16 cellular contexts compared by ENCODE assay signal in the genomic region with DNA sequence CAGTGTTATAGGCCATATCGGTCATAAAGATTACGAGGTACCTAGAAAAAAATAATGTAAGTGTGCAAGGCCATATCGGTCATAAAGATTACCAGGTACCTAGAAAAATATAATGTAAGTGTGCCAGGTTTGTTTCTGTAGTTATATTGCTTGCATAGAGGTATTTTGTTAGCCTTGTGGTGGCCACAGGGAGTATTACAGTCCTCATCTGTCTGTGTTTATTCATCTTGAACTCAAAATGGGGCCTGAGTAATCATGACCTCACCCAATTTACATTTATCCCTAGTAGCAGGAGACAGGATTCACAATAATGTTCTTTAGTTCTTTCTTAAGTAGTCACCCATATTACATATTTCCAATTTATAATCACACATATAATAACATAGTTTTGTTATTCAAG.
DNase-seq lines count a peak whose midpoint lies in the region; ATAC-seq, FAIRE-seq and TF ChIP-seq lines count a peak whose summit lies in the region.
"Had no signal": no experiment of that assay in that cellular context is flagged by ENCODE, and none has a peak within 500 bp of the region (broad histone marks: within the 10 kb centered on the region; RNA-seq: fewer than 3 reads in every experiment).

No MANE protein-coding gene starts in this region.

- no peak overlapping the region for H3K27ac Mint-ChIP-seq in activated T-cell treated with anti-CD3 and anti-CD28 coated beads, Interleukin-2, amount 50 U/mL, for 24 hours
- H3K27ac Mint-ChIP-seq: natural killer cell had no signal

- CTCF ChIA-PET in HepG2 (lab: Yijun Ruan, JAX; ENCODE audit: low intra/inter-chr PET ratio, low total read pairs) = interaction anchor here (1.2 kb wide), 1 partner anchor 184 kb away, joined by 4 read pairs; no protein-coding TSS in a partner anchor

- TF ChIP-seq CTCF in NB4 (IDR thresholded peaks at IDR 0.05; ENCODE audit: low read depth, low read length) = no peak
- TF ChIP-seq CTCF in choroid plexus epithelial cell (conservative IDR thresholded peaks at IDR 0.05; ENCODE audit: low read depth, low read length) = no peak
- no peak for TF ChIP-seq CTCF in osteoblast (IDR thresholded peaks at IDR 0.05; ENCODE audit: extremely low read depth, low read depth, low read length)
- TF ChIP-seq CTCF in HepG2 (CRISPR knock-in tag; IDR thresholded peaks at IDR 0.05) = no peak

- no peak overlapping the region for H3K9ac ChIP-seq in HepG2 (ENCODE audit: insufficient read depth, low read depth, low read length)

- H3K4me3 Mint-ChIP-seq in activated T-cell treated with anti-CD3 and anti-CD28 coated beads, Interleukin-2, amount 50 U/mL, for 4 hours = no peak overlapping the region
- H3K4me3 Mint-ChIP-seq in activated T-cell treated with anti-CD3 and anti-CD28 coated beads, Interleukin-2, amount 50 U/mL, for 24 hours = no peak overlapping the region
- H3K4me3 Mint-ChIP-seq: CD8-positive, alpha-beta memory T cell; natural killer cell had no signal

- TF ChIP-seq POLR2A in NB4 (IDR thresholded peaks at IDR 0.05; ENCODE audit: extremely low read depth, insufficient read length) (no peak), HepG2 (IDR thresholded peaks at IDR 0.05; ENCODE audit: insufficient read depth in 1 of 2, low read depth in 2 of 2, low read length in 2 of 2) (no peak)

- H3K36me3 Mint-ChIP-seq in activated T-cell treated with anti-CD3 and anti-CD28 coated beads, Interleukin-2, amount 50 U/mL, for 4 hours (ENCODE audit: insufficient read depth) = peaks cover 2% of the 10 kb centered on the region
- no peaks in the 10 kb centered on the region for H3K36me3 Mint-ChIP-seq in activated T-cell treated with anti-CD3 and anti-CD28 coated beads, Interleukin-2, amount 50 U/mL, for 24 hours (ENCODE audit: low read depth)
- H3K36me3 Mint-ChIP-seq: CD8-positive, alpha-beta memory T cell; natural killer cell had no signal

- TF ChIP-seq EP300 in HepG2 (IDR thresholded peaks at IDR 0.05; ENCODE audit: low read depth in 2 of 2, low read length in 2 of 2) (no peak), HepG2 (CRISPR knock-in tag; IDR thresholded peaks at IDR 0.05; ENCODE audit: borderline replicate concordance) (no peak)

- intact Hi-C loops in HepG2 (cut with micrococcal nuclease; ENCODE audit: unreplicated experiment) = no loop called here

- H4K20me1 ChIP-seq in osteoblast (ENCODE audit: insufficient read depth, low read length) (no peaks in the 10 kb centered on the region), HepG2 (ENCODE audit: insufficient read depth, low read length) (no peaks in the 10 kb centered on the region)

- WGBS in HepG2 (ENCODE audit: low lambda C conversion rate) = 0% methylated on average over 3 of the region's 3 CpGs

- peaks cover 7% of the 10 kb centered on the region for H3K4me1 ChIP-seq in osteoblast (ENCODE audit: insufficient read depth, low read length)
- no peaks in the 10 kb centered on the region for H3K4me1 ChIP-seq in HepG2 (ENCODE audit: insufficient read depth, low read length)

- FAIRE-seq in HepG2 (lab: Jason Lieb, UNC) = no peak
- FAIRE-seq: endometrium, H1, HTR-8/SVneo had no signal

- no peak for TF ChIP-seq RAD21 in HepG2 (CRISPR knock-in tag; IDR thresholded peaks at IDR 0.05)

- no TSS peak for BruUV-seq in HepG2 (replicated peaks; lab: Mats Ljungman, UMichigan)

- H3K4me2 ChIP-seq in osteoblast (ENCODE audit: insufficient read depth, low read length) (peak overlapping the region; percentile 13), HepG2 (ENCODE audit: low read depth, low read length) (no peak overlapping the region)

- no peaks in the 10 kb centered on the region for H3K27me3 Mint-ChIP-seq in activated T-cell treated with anti-CD3 and anti-CD28 coated beads, Interleukin-2, amount 50 U/mL, for 4 hours (ENCODE audit: low read depth)
- H3K27me3 Mint-ChIP-seq in activated T-cell treated with anti-CD3 and anti-CD28 coated beads, Interleukin-2, amount 50 U/mL, for 24 hours = peaks cover 10% of the 10 kb centered on the region

- no peaks in the 10 kb centered on the region for H3K9me3 Mint-ChIP-seq in activated T-cell treated with anti-CD3 and anti-CD28 coated beads, Interleukin-2, amount 50 U/mL, for 4 hours
- peaks cover 4% of the 10 kb centered on the region for H3K9me3 Mint-ChIP-seq in activated T-cell treated with anti-CD3 and anti-CD28 coated beads, Interleukin-2, amount 50 U/mL, for 24 hours

- POLR2A ChIA-PET in HepG2 (lab: Yijun Ruan, JAX) = no interaction called here

- no peaks in the 10 kb centered on the region for H3K79me2 ChIP-seq in osteoblast (ENCODE audit: insufficient read depth, low read length)
- no peaks in the 10 kb centered on the region for H3K79me2 ChIP-seq in HepG2 (ENCODE audit: insufficient read depth, low read length)

- H3K4me3 ChIP-seq in NB4 (ENCODE audit: low read depth, low read length) (no peak overlapping the region), choroid plexus epithelial cell (ENCODE audit: low read depth, low read length) (no peak overlapping the region), osteoblast (ENCODE audit: insufficient read depth, low read length) (no peak overlapping the region), HepG2 (replicated peaks in 1 of 3; ENCODE audit: insufficient read depth in 1 of 3, low read depth in 2 of 3, low read length in 3 of 3) (no peak overlapping the region)
- H3K4me3 ChIP-seq: lung had no signal

- no peak for DNase-seq in activated T-cell treated with anti-CD3 and anti-CD28 coated beads, Interleukin-2, amount 50 U/mL, for 4 hours
- DNase-seq in activated T-cell treated with anti-CD3 and anti-CD28 coated beads, Interleukin-2, amount 50 U/mL, for 24 hours = no peak
- peak; percentile 1 for DNase-seq in NB4 (ENCODE audit: low read depth)
- peak; percentile 2 for DNase-seq in choroid plexus epithelial cell (ENCODE audit: low read depth)
- no peak for DNase-seq in osteoblast (ENCODE audit: insufficient read length, low spot score, missing footprints)
- DNase-seq in NCI-H2081 (lab: John Stamatoyannopoulos, UW) = no peak
- DNase-seq in HepG2 (ENCODE audit: low spot score) = no peak
- DNase-seq in caudate nucleus (lab: John Stamatoyannopoulos, UW) = no peak
- DNase-seq: amniotic stem cell, natural killer cell, NCI-H187 treated with DMSO at 0.1 percent for 48 hours had no signal

- no peaks in the 10 kb centered on the region for H3K36me3 ChIP-seq in osteoblast (ENCODE audit: insufficient read depth, low read length)
- no peaks in the 10 kb centered on the region for H3K36me3 ChIP-seq in HepG2 (replicated peaks in 1 of 2; ENCODE audit: control insufficient read depth in 1 of 2, insufficient read depth in 2 of 2, low read length in 2 of 2)

- H3K9me3 ChIP-seq in osteoblast (ENCODE audit: low read depth, low read length) = no peaks in the 10 kb centered on the region
- H3K9me3 ChIP-seq in HepG2 (ENCODE audit: low read length) = no peaks in the 10 kb centered on the region

- H2AFZ ChIP-seq in osteoblast (ENCODE audit: low read length) (no peak overlapping the region), HepG2 (ENCODE audit: low read length) (no peak overlapping the region)

- in situ Hi-C loops in HepG2 (cut with HindIII; ENCODE audit: extremely low pct_ligation_motif_present, low pct_unique_long_range_greater_than_20kb) = no loop called here

- peak; percentile 64 to 67 for ATAC-seq in activated T-cell treated with anti-CD3 and anti-CD28 coated beads, Interleukin-2, amount 50 U/mL, for 4 hours
- no peak for ATAC-seq in HepG2

- peak overlapping the region; percentile 36 for H3K27ac ChIP-seq in osteoblast (ENCODE audit: low read depth, low read length)
- no peak overlapping the region for H3K27ac ChIP-seq in HepG2 (ENCODE audit: extremely low read length, insufficient read depth, low read length)
- no peak overlapping the region for H3K27ac ChIP-seq in caudate nucleus (ENCODE audit: low read depth, low read length)

- H3K4me1 Mint-ChIP-seq in activated T-cell treated with anti-CD3 and anti-CD28 coated beads, Interleukin-2, amount 50 U/mL, for 4 hours (ENCODE audit: low read depth) = peaks cover 36% of the 10 kb centered on the region
- H3K4me1 Mint-ChIP-seq in activated T-cell treated with anti-CD3 and anti-CD28 coated beads, Interleukin-2, amount 50 U/mL, for 24 hours (ENCODE audit: low read depth) = peaks cover 45% of the 10 kb centered on the region

- H3K27me3 ChIP-seq in osteoblast (ENCODE audit: insufficient read depth, low read length) = no peaks in the 10 kb centered on the region
- H3K27me3 ChIP-seq in HepG2 (ENCODE audit: control insufficient read depth in 1 of 2, insufficient read depth in 2 of 2, low read length in 2 of 2) = no peaks in the 10 kb centered on the region

TF ChIP-seq in HepG2, 621 proteins besides CTCF, POLR2A, EP300 and RAD21:
- TF ChIP-seq ZNF263 (CRISPR knock-in tag; IDR thresholded peaks at IDR 0.05) (no peak), ZNF607 (CRISPR knock-in tag; IDR thresholded peaks at IDR 0.05; ENCODE audit: borderline replicate concordance) (no peak), PTBP1 (IDR thresholded peaks at IDR 0.05; ENCODE audit: low read depth, low read length, poor library complexity, severe bottlenecking) (no peak), THAP11 (CRISPR knock-in tag; IDR thresholded peaks at IDR 0.05) (no peak), SMAD1 (CRISPR knock-in tag; IDR thresholded peaks at IDR 0.05; ENCODE audit: borderline replicate concordance, low read depth) (no peak)
- TF ChIP-seq, protein P1, sequence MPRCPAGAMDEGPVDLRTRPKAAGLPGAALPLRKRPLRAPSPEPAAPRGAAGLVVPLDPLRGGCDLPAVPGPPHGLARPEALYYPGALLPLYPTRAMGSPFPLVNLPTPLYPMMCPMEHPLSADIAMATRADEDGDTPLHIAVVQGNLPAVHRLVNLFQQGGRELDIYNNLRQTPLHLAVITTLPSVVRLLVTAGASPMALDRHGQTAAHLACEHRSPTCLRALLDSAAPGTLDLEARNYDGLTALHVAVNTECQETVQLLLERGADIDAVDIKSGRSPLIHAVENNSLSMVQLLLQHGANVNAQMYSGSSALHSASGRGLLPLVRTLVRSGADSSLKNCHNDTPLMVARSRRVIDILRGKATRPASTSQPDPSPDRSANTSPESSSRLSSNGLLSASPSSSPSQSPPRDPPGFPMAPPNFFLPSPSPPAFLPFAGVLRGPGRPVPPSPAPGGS (CRISPR knock-in tag; IDR thresholded peaks at IDR 0.05) = no peak

Comparison
In these comparisons a context has a peak if more than half of its experiments do, and no peak if none do; other contexts are left out.
1. DNase-seq: peak in NB4 (single experiment) and choroid plexus epithelial cell (single experiment); none in activated T-cell treated with anti-CD3 and anti-CD28 coated beads, Interleukin-2, amount 50 U/mL, for 4 hours (single experiment), activated T-cell treated with anti-CD3 and anti-CD28 coated beads, Interleukin-2, amount 50 U/mL, for 24 hours (single experiment), osteoblast (single experiment), NCI-H2081 (0 of 2), HepG2 (single experiment) and caudate nucleus (0 of 61).